1 cellular context compared by ENCODE assay signal in genomic region chr22:47297261-47298016, GRCh38.
TF ChIP-seq lines count a peak whose summit lies in the region.

No MANE protein-coding gene starts in this region.

TF ChIP-seq in SK-N-SH, 30 proteins besides CTCF, POLR2A, EP300 and RAD21 (continued from another document):
- no peak for TF ChIP-seq REST (IDR thresholded peaks at IDR 0.05; ENCODE audit: low read depth, low read length)
